In the genomic region with DNA sequence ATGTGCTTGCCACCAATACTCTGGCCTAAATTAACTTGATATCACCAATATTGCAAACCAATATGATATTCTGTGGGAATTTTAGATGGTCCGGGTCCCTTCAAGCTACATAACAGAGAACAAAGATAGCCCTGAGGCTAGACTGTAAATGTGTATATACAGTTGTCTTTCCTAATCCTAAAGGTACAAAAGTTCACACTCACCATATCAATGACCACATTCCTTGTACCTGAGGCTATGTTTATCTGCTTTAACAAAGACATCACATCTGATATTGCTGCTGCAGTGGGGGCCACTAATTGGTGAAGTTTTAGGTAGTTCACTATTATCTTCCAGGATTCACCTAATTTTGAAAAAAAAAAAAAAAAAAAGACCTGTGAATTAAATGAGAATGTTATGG, we compare ENCODE assay signal across 27 cellular contexts. TPM values are rescaled to one million over a fixed set of nuclear protein-coding genes. Genes with fewer than 3 reads are reported as not detected.
DNase-seq lines count a peak whose midpoint lies in the region; ATAC-seq and TF ChIP-seq lines count a peak whose summit lies in the region.
"Had no signal": no experiment of that assay in that cellular context is flagged by ENCODE, and none has a peak within 500 bp of the region (broad histone marks: within the 10 kb centered on the region; RNA-seq: fewer than 3 reads in every experiment).

No MANE protein-coding gene starts in this region.

- H3K9ac ChIP-seq in skeletal muscle tissue (ENCODE audit: low read depth in 1 of 3, low read length in 3 of 3) = no peak overlapping the region
- H3K9ac ChIP-seq: BLaER1 had no signal

- ATAC-seq in psoas muscle = no peak
- ATAC-seq in omental fat pad (ENCODE audit: low FRiP score) = no peak
- ATAC-seq: GM12878 had no signal

- H3K27me3 ChIP-seq in psoas muscle (ENCODE audit: insufficient read depth in 3 of 3, low read length in 2 of 3) (no peaks in the 10 kb centered on the region), skeletal muscle tissue (ENCODE audit: control insufficient read depth in 3 of 3, insufficient read depth in 3 of 3, low read length in 3 of 3) (no peaks in the 10 kb centered on the region), hepatocyte (no peaks in the 10 kb centered on the region)
- H3K27me3 ChIP-seq: BE2C, BLaER1 had no signal

- no peak overlapping the region for H2AFZ ChIP-seq in hepatocyte

- intact Hi-C loops in psoas muscle (cut with DNase I) = no loop called here

- H3K4me1 ChIP-seq in psoas muscle = peaks cover 11% of the 10 kb centered on the region
- peaks cover 0 to 3% (median 0%) of the 10 kb centered on the region in 3 donors for H3K4me1 ChIP-seq in skeletal muscle tissue (ENCODE audit: control insufficient read depth in 3 of 3, insufficient read depth in 3 of 3, low read length in 3 of 3)
- H3K4me1 ChIP-seq in hepatocyte (ENCODE audit: insufficient read depth) = no peaks in the 10 kb centered on the region
- H3K4me1 ChIP-seq: BE2C, BLaER1 had no signal

- no peak for TF ChIP-seq CTCF in psoas muscle (IDR thresholded peaks at IDR 0.05)
- no peak for TF ChIP-seq CTCF in hepatocyte (IDR thresholded peaks at IDR 0.05; ENCODE audit: poor library complexity)
- TF ChIP-seq CTCF in omental fat pad (IDR thresholded peaks at IDR 0.05) = no peak

- H3K4me3 ChIP-seq in psoas muscle (no peak overlapping the region), skeletal muscle tissue (ENCODE audit: low read length in 3 of 3) (no peak overlapping the region), hepatocyte (no peak overlapping the region)
- H3K4me3 ChIP-seq: BLaER1, GM12878 had no signal

- no peaks in the 10 kb centered on the region for H3K9me2 ChIP-seq in hepatocyte (replicated peaks; ENCODE audit: insufficient read depth)

- H3K9me3 ChIP-seq in psoas muscle (no peaks in the 10 kb centered on the region), skeletal muscle tissue (ENCODE audit: control insufficient read depth in 3 of 3, low read length in 3 of 3) (no peaks in the 10 kb centered on the region), hepatocyte (ENCODE audit: low read depth) (no peaks in the 10 kb centered on the region)
- H3K9me3 ChIP-seq: BE2C, BLaER1 had no signal

- DNase-seq in HuH-7.5 (ENCODE audit: low spot score) (peak; percentile 20), psoas muscle (no peak), hepatocyte (ENCODE audit: low spot score) (no peak), omental fat pad (ENCODE audit: low spot score) (no peak)
- DNase-seq: 8988T; ACHN; BE2C; C1 segment of cervical spinal cord; CD4-positive, alpha-beta memory T cell; CD4-positive, CD25-positive, alpha-beta regulatory T cell; CD8-positive, alpha-beta memory T cell; COR-L47; DMS 273 treated with DMSO at 0.1 percent for 48 hours; DMS153; DMS53; DMS79; DND-41; EL; GDM1 had no signal

- H4K20me1 ChIP-seq in hepatocyte (ENCODE audit: insufficient read depth, poor library complexity, severe bottlenecking) = no peaks in the 10 kb centered on the region
- H4K20me1 ChIP-seq: BLaER1 had no signal

- 95 to 100% (median 99%) methylated on average over 1 of the region's 1 CpG for WGBS in psoas muscle, 3 donors
- 96% methylated on average over 1 of the region's 1 CpG for WGBS in hepatocyte (ENCODE audit: low lambda C conversion rate, missing lambda C conversion rate)

- no peak overlapping the region for H3K4me2 ChIP-seq in hepatocyte
- H3K4me2 ChIP-seq: BLaER1 had no signal

- H3K36me3 ChIP-seq in psoas muscle (ENCODE audit: insufficient read depth in 1 of 2, low read depth in 1 of 2) (no peaks in the 10 kb centered on the region), skeletal muscle tissue (ENCODE audit: control insufficient read depth in 3 of 3, insufficient read depth in 3 of 3, low read length in 3 of 3) (no peaks in the 10 kb centered on the region), hepatocyte (replicated peaks; ENCODE audit: insufficient read depth, low read depth) (no peaks in the 10 kb centered on the region)
- H3K36me3 ChIP-seq: BE2C, BLaER1 had no signal

- H3K79me2 ChIP-seq in hepatocyte = no peaks in the 10 kb centered on the region

- peak overlapping the region; percentile 63 for H3K27ac ChIP-seq in psoas muscle
- peak overlapping the region; percentile 9 for H3K27ac ChIP-seq in skeletal muscle tissue (ENCODE audit: low read depth, low read length)
- H3K27ac ChIP-seq in hepatocyte = no peak overlapping the region
- H3K27ac ChIP-seq: BLaER1 had no signal

RNA-seq across cellular contexts. Expression of gene VGLL2, which starts 38.6 kb away (rescaled TPM):
- total RNA-seq in psoas muscle = 100 to 1,000 TPM in 1 of 4 donors, 10 to 100 TPM in 3; 60.2 to 108 (median 83.4) TPM
- 10 to 100 TPM; 13.1 to 88.1 (median 27.4) TPM for polyA plus RNA-seq in psoas muscle
- total RNA-seq in skeletal muscle tissue = 17.7 TPM
- total RNA-seq in hepatocyte = not detected in 2 replicates
- 0.29 TPM in 1 of 2 replicates, not detected in the other for polyA plus RNA-seq in hepatocyte
- total RNA-seq in omental fat pad = not detected
- total RNA-seq: A673; CD4-positive, alpha-beta memory T cell; CD4-positive, CD25-positive, alpha-beta regulatory T cell; CD8-positive, alpha-beta memory T cell; Daoy; G401; GM12878 had no signal
- polyA plus RNA-seq: AG04450; CD14-positive monocyte; CD4-positive, alpha-beta memory T cell; CD4-positive, CD25-positive, alpha-beta regulatory T cell; CD8-positive, alpha-beta memory T cell; GM12878 had no signal

Comparison
In these comparisons a context has a peak if more than half of its experiments do, and no peak if none do; other contexts are left out.
1. RNA of gene VGLL2, which starts 38.6 kb away (total RNA-seq): 60.2 to 108 TPM in psoas muscle and 17.7 TPM in skeletal muscle tissue (single experiment); not detected in hepatocyte and not detected in omental fat pad; every median in the first group is over 10 times any median in the second.